ENCODE assay signal across 9 cellular contexts in the genomic region with DNA sequence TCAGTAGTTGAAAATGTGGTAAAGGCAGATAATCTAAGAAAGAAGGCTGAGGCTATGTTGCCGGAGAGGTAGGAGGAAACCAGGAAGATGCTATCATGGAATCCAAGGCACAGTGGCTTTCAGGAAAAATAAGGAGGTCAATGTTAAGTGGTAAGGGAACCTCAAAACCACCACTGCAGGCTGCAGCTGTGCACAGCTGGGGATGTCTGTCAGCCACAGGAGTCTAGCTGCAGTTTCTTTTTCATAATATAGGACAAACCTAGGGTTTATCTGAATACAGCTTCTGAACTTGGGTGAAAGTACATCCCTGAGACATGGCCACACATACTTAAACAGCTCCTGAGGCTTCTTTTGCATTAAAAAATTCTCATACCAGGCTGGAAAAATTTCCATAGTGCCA.
"Had no signal": no experiment of that assay in that cellular context is flagged by ENCODE, and none has a peak within 500 bp of the region (broad histone marks: within the 10 kb centered on the region; RNA-seq: fewer than 3 reads in every experiment).

No MANE protein-coding gene starts in this region.

- H3K9ac ChIP-seq: GM23248 had no signal

- DNase-seq: GM23248, GOT3, H7, H9, HCEC 1CT, HFFc6 had no signal

- H3K4me3 Mint-ChIP-seq: GM23338, H9, HFFc6 had no signal

- H3K27ac Mint-ChIP-seq: GM23338, HFFc6 had no signal

- H3K9me3 Mint-ChIP-seq: H9 had no signal

- H2AFZ ChIP-seq: GM23248, GM23338 had no signal

- H3K27ac ChIP-seq: GM23248 had no signal

- H3K36me3 ChIP-seq: HAP-1 had no signal

- ATAC-seq: GM23338, HCT116 had no signal

- H3K4me2 ChIP-seq: GM23338 had no signal

- H3K4me1 ChIP-seq: HAP-1 had no signal

- H3K9me3 ChIP-seq: HAP-1 had no signal

- H3K4me3 ChIP-seq: GM23248, GM23338, HAP-1 had no signal
